28 cellular contexts compared by ENCODE assay signal in genomic region chr20:14773486-14773885, GRCh38.
"Had no signal": no experiment of that assay in that cellular context is flagged by ENCODE, and none has a peak within 500 bp of the region (broad histone marks: within the 10 kb centered on the region; RNA-seq: fewer than 3 reads in every experiment).

No MANE protein-coding gene starts in this region.

- H3K27ac ChIP-seq: neural progenitor cell, ovary, parathyroid adenoma, psoas muscle, right lobe of liver, sigmoid colon, stomach, thoracic aorta, thyroid gland, tibial nerve, upper lobe of left lung, vagina had no signal

- H3K4me2 ChIP-seq: neural progenitor cell had no signal

- H3K4me3 ChIP-seq: neural progenitor cell, ovary, psoas muscle, right lobe of liver, sigmoid colon, stomach, thoracic aorta, thyroid gland, tibial nerve, upper lobe of left lung, vagina had no signal

- H3K36me3 Mint-ChIP-seq: neural progenitor cell; stimulated activated effector memory CD8-positive, alpha-beta T cell treated with anti-CD3 and anti-CD28 coated beads, Interleukin-12 subunit alpha, Interleukin-12 subunit beta, amount 100 ng/mL, for 72 hours; stimulated activated naive B cell treated with anti-CD40 and anti-IgM and Interleukin-4, amounts not matched to agents 10 μg/mL and 1 μg/mL and 100 μg/mL, for 72 hours had no signal

- H3K4me1 Mint-ChIP-seq: neural progenitor cell; stimulated activated effector memory CD8-positive, alpha-beta T cell treated with anti-CD3 and anti-CD28 coated beads, Interleukin-12 subunit alpha, Interleukin-12 subunit beta, amount 100 ng/mL, for 72 hours; stimulated activated naive B cell treated with anti-CD40 and anti-IgM and Interleukin-4, amounts not matched to agents 10 μg/mL and 1 μg/mL and 100 μg/mL, for 72 hours had no signal

- H3K9me3 Mint-ChIP-seq: nephron; stimulated activated naive B cell treated with anti-CD40 and anti-IgM and Interleukin-4, amounts not matched to agents 10 μg/mL and 1 μg/mL and 100 μg/mL, for 72 hours had no signal

- H3K27me3 ChIP-seq: neural progenitor cell, ovary, right lobe of liver, sigmoid colon, stomach, thyroid gland, tibial nerve, upper lobe of left lung, vagina had no signal

- H3K4me3 Mint-ChIP-seq: nephron; neural progenitor cell; stimulated activated effector memory CD8-positive, alpha-beta T cell treated with anti-CD3 and anti-CD28 coated beads, Interleukin-12 subunit alpha, Interleukin-12 subunit beta, amount 100 ng/mL, for 72 hours; stimulated activated naive B cell treated with anti-CD40 and anti-IgM and Interleukin-4, amounts not matched to agents 10 μg/mL and 1 μg/mL and 100 μg/mL, for 72 hours; stimulated activated naive CD8-positive, alpha-beta T cell treated with anti-CD3 and anti-CD28 coated beads, Interleukin-15, Interleukin-2, amounts not matched to agents 100 ng/mL and 50 ng/mL, for 24 hours had no signal

- FAIRE-seq: small intestine, urothelium cell line had no signal

- H3K36me3 ChIP-seq: neural progenitor cell, ovary, right lobe of liver, sigmoid colon, stomach, thoracic aorta, thyroid gland, tibial nerve, upper lobe of left lung, vagina had no signal

- DNase-seq: occipital lobe; ovary; posterior cingulate gyrus; psoas muscle; right cardiac atrium; right lobe of liver; sigmoid colon; stimulated activated CD4-positive, alpha-beta T cell treated with anti-CD3 and anti-CD28 coated beads, Interleukin-15, amount 100 ng/mL, for 24 hours; stimulated activated CD4-positive, alpha-beta T cell treated with anti-CD3 and anti-CD28 coated beads, Interleukin-2, amount 100 ng/mL, for 24 hours; stimulated activated CD4-positive, alpha-beta T cell treated with anti-CD3 and anti-CD28 coated beads, Interleukin-2, amount 100 ng/mL, for 48 hours; stimulated activated CD4-positive, alpha-beta T cell treated with anti-CD3 and anti-CD28 coated beads, Interleukin-4, amount 100 ng/mL, for 24 hours; stimulated activated naive B cell treated with anti-CD40 and anti-IgM and Interleukin-4, amounts not matched to agents 10 μg/mL and 1 μg/mL and 100 μg/mL, for 72 hours; stimulated activated naive CD4-positive, alpha-beta T cell treated with Interleukin-2 at 50 U/mL for 16 hours; stomach; thyroid gland; trophoblast cell; upper lobe of left lung had no signal

- H3K27me3 Mint-ChIP-seq: progenitor cell of endocrine pancreas; stimulated activated naive B cell treated with anti-CD40 and anti-IgM and Interleukin-4, amounts not matched to agents 10 μg/mL and 1 μg/mL and 100 μg/mL, for 72 hours; stimulated activated naive CD8-positive, alpha-beta T cell treated with anti-CD3 and anti-CD28 coated beads, Interleukin-15, Interleukin-2, amounts not matched to agents 100 ng/mL and 50 ng/mL, for 24 hours had no signal

- H3K9me3 ChIP-seq: ovary, psoas muscle, right lobe of liver, sigmoid colon, stomach, thoracic aorta, thyroid gland, tibial nerve, upper lobe of left lung, vagina had no signal

- H3K4me1 ChIP-seq: neural progenitor cell, right lobe of liver, tibial nerve, upper lobe of left lung had no signal

- ATAC-seq: psoas muscle; right cardiac atrium; right lobe of liver; stimulated activated effector memory CD8-positive, alpha-beta T cell treated with anti-CD3 and anti-CD28 coated beads, Interleukin-12 subunit alpha, Interleukin-12 subunit beta, amount 100 ng/mL, for 72 hours; stimulated activated naive B cell treated with anti-CD40 and anti-IgM and Interleukin-4, amounts not matched to agents 10 μg/mL and 1 μg/mL and 100 μg/mL, for 72 hours had no signal

- H3K27ac Mint-ChIP-seq: nephron; neural progenitor cell; progenitor cell of endocrine pancreas; stimulated activated effector memory CD8-positive, alpha-beta T cell treated with anti-CD3 and anti-CD28 coated beads, Interleukin-12 subunit alpha, Interleukin-12 subunit beta, amount 100 ng/mL, for 72 hours; stimulated activated naive B cell treated with anti-CD40 and anti-IgM and Interleukin-4, amounts not matched to agents 10 μg/mL and 1 μg/mL and 100 μg/mL, for 72 hours; stimulated activated naive CD8-positive, alpha-beta T cell treated with anti-CD3 and anti-CD28 coated beads, Interleukin-15, Interleukin-2, amounts not matched to agents 100 ng/mL and 50 ng/mL, for 24 hours had no signal
